16 cellular contexts compared by ENCODE assay signal in genomic region chr4:137543198-137543597, GRCh38.
A peak's percentile ranks its signal among the peaks of the same experiment; 100 is the strongest.
DNase-seq lines count a peak whose midpoint lies in the region; ATAC-seq and TF ChIP-seq lines count a peak whose summit lies in the region.
"Had no signal": no experiment of that assay in that cellular context is flagged by ENCODE, and none has a peak within 500 bp of the region (broad histone marks: within the 10 kb centered on the region; RNA-seq: fewer than 3 reads in every experiment).

No MANE protein-coding gene starts in this region.

- H3K4me1 ChIP-seq in HUES48 (ENCODE audit: control insufficient read depth, insufficient read depth, low read length) (peaks cover 69% of the 10 kb centered on the region), subcutaneous abdominal adipose tissue (ENCODE audit: control insufficient read depth in 5 of 5, insufficient read depth in 5 of 5, low read length in 5 of 5) (peaks cover 0 to 30% (median 11%) of the 10 kb centered on the region in 5 donors)
- H3K4me1 ChIP-seq: right lobe of liver, SJSA1 had no signal

- ATAC-seq in HG02759 (IDR thresholded peaks at IDR 0.05; ENCODE audit: unreplicated experiment), result no peak
- no peak for ATAC-seq in HG03565 (IDR thresholded peaks at IDR 0.05; ENCODE audit: unreplicated experiment)
- ATAC-seq: right lobe of liver had no signal

- H3K4me3 ChIP-seq in HUES48 (ENCODE audit: low read depth, low read length) (peak overlapping the region; percentile 39; the same call in 1 of the 2 replicates), coronary artery (peak overlapping the region; percentile 59), subcutaneous abdominal adipose tissue (ENCODE audit: low read depth in 1 of 5, low read length in 5 of 5) (peak overlapping the region in 3 of 5 donors; percentile 4 to 68 (median 66))
- H3K4me3 ChIP-seq: MG63, right lobe of liver, SJSA1 had no signal

- H3K27ac ChIP-seq in HUES48 (ENCODE audit: low read depth, low read length), result peak overlapping the region; percentile 92
- no peak overlapping the region for H3K27ac ChIP-seq in coronary artery
- peak overlapping the region; percentile 63 for H3K27ac ChIP-seq in subcutaneous abdominal adipose tissue (ENCODE audit: low read depth, low read length)
- H3K27ac ChIP-seq: neutrophil, right lobe of liver, SJSA1 had no signal

- TF ChIP-seq CTCF in coronary artery (IDR thresholded peaks at IDR 0.05), result no peak

- H3K9me3 ChIP-seq in HUES48 (ENCODE audit: control insufficient read depth, insufficient read depth, low read length) (no peaks in the 10 kb centered on the region), subcutaneous abdominal adipose tissue (ENCODE audit: control insufficient read depth in 5 of 5, low read length in 5 of 5) (no peaks in the 10 kb centered on the region)
- H3K9me3 ChIP-seq: Caco-2, MG63, neutrophil, right lobe of liver, SJSA1 had no signal

- H3K9ac ChIP-seq in HUES48 (ENCODE audit: low read depth, low read length), result no peak overlapping the region
- peak overlapping the region in 1 of 5 donors; percentile 20 for H3K9ac ChIP-seq in subcutaneous abdominal adipose tissue (ENCODE audit: low read length in 5 of 5)

- H3K27me3 ChIP-seq in HUES48 (ENCODE audit: control insufficient read depth, insufficient read depth, low read length) (no peaks in the 10 kb centered on the region), subcutaneous abdominal adipose tissue (ENCODE audit: control insufficient read depth in 5 of 5, insufficient read depth in 4 of 5, low read length in 5 of 5) (no peaks in the 10 kb centered on the region)
- H3K27me3 ChIP-seq: MG63, neutrophil, right lobe of liver, SJSA1 had no signal

- no peaks in the 10 kb centered on the region for H3K36me3 ChIP-seq in HUES48 (ENCODE audit: control insufficient read depth, insufficient read depth, low read length)
- no peaks in the 10 kb centered on the region for H3K36me3 ChIP-seq in subcutaneous abdominal adipose tissue (ENCODE audit: control insufficient read depth in 5 of 5, insufficient read depth in 5 of 5, low read length in 5 of 5)
- H3K36me3 ChIP-seq: MG63, neutrophil, right lobe of liver, SJSA1 had no signal

- DNase-seq in coronary artery (ENCODE audit: low spot score) (no peak), left kidney (ENCODE audit: low read depth, low spot score) (peak; percentile 27)
- DNase-seq in activated effector memory CD4-positive, alpha-beta T cell treated with Interleukin-2 at 50 U/mL for 16 hours, result no peak
- DNase-seq: activated naive CD4-positive, alpha-beta T cell; anterior cingulate cortex; Caco-2; MG63; NCI-H187; right lobe of liver; substantia nigra had no signal

Comparison
In these comparisons a context has a peak if more than half of its experiments do, and no peak if none do; other contexts are left out.
1. H3K27ac ChIP-seq: peak in HUES48 (single experiment) and subcutaneous abdominal adipose tissue (single experiment); none in coronary artery (0 of 2).
2. Peak in every context shown above with its lines, with median percentiles within 50 percentile points of each other: H3K4me3 ChIP-seq.